8 cellular contexts compared by ENCODE assay signal in the genomic region with DNA sequence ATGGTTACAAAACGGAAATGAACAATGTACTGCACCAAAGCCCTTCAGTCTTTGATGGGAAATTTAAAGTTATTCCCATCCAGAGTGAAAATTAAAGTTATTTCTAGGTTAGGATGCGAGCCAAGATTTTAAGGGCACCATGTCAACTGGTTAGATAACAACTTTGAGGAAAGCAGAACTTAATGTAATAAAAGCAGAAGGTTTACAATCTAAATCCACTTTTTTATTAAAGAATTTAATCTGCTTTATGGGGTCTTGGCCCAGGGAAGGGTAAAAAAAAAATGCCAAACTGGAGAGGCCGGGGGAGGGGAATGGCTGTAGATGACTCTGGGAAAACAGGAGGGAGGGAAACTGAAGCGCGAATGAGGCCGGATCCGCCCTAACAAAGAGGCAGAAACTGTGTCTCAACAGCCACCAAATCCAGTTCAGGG.
DNase-seq lines count a peak whose midpoint lies in the region; ATAC-seq and TF ChIP-seq lines count a peak whose summit lies in the region.

No MANE protein-coding gene starts in this region.

- H3K4me1 Mint-ChIP-seq in endodermal cell, result peaks cover 48% of the 10 kb centered on the region
- peaks cover 68% of the 10 kb centered on the region for H3K4me1 Mint-ChIP-seq in neural crest cell

- peak overlapping the region; percentile 59 for H2AFZ ChIP-seq in PC-9

- no peaks in the 10 kb centered on the region for H3K36me3 ChIP-seq in PC-9 (ENCODE audit: low read depth)
- no peaks in the 10 kb centered on the region for H3K36me3 ChIP-seq in endodermal cell (ENCODE audit: control insufficient read depth, insufficient read depth, low read length)

- H3K27me3 ChIP-seq in PC-9 (ENCODE audit: insufficient read depth, low read depth), result no peaks in the 10 kb centered on the region
- no peaks in the 10 kb centered on the region for H3K27me3 ChIP-seq in endodermal cell (ENCODE audit: control insufficient read depth, insufficient read depth, low read length, poor library complexity, severe bottlenecking)

- H3K4me1 ChIP-seq in PC-9 (replicated peaks; ENCODE audit: insufficient read depth), result peaks cover 40% of the 10 kb centered on the region
- peaks cover 11% of the 10 kb centered on the region for H3K4me1 ChIP-seq in endodermal cell (ENCODE audit: control insufficient read depth, insufficient read depth, low read length)

- H3K4me2 ChIP-seq in PC-9, result peak overlapping the region; percentile 58

- no peaks in the 10 kb centered on the region for H4K20me1 ChIP-seq in PC-9 (ENCODE audit: insufficient read depth)

- DNase-seq in PC-9, result no peak
- DNase-seq in endodermal cell, result no peak
- no peak for DNase-seq in neural crest cell (ENCODE audit: low read depth, low spot score)
- no peak for DNase-seq in NCI-H1436 treated with DMSO at 0.1 percent for 48 hours (lab: John Stamatoyannopoulos, UW)
- no peak for DNase-seq in ACHN
- no peak for DNase-seq in H4 (ENCODE audit: low spot score)

- intact Hi-C loops in PC-9 (cut with micrococcal nuclease; ENCODE audit: unreplicated experiment), result loop anchor here (1.0 kb wide), 1 partner anchor 128 kb away; no protein-coding TSS in a partner anchor

- BruUV-seq in PC-9 (replicated peaks; lab: Mats Ljungman, UMichigan), result no TSS peak

- no peaks in the 10 kb centered on the region for H3K9me2 ChIP-seq in PC-9 (ENCODE audit: insufficient read depth)

- H3K9me3 Mint-ChIP-seq in endodermal cell (peaks cover 40% of the 10 kb centered on the region), neural crest cell (peaks cover 19% of the 10 kb centered on the region)

- in situ Hi-C loops in ACHN (cut with HindIII; ENCODE audit: low pct_ligation_motif_present, low pct_unique_long_range_greater_than_20kb, low sequenced_read_pairs), result no loop called here

- peak overlapping the region; percentile 63 for H3K9ac ChIP-seq in endodermal cell (ENCODE audit: extremely low read depth, low read length, poor library complexity, severe bottlenecking)

- POLR2A ChIA-PET in PC-9 (lab: Charles Lee; ENCODE audit: unreplicated experiment), result interaction anchor here (1.0 kb wide), 1 partner anchor 108 kb away, joined by 11 read pairs; the partner anchor contains the start of gene ATF7IP

- TF ChIP-seq CTCF in C4-2B (conservative IDR thresholded peaks at IDR 0.05), result no peak
- no peak for TF ChIP-seq CTCF in PC-9 (conservative IDR thresholded peaks at IDR 0.05)
- no peak for TF ChIP-seq CTCF in endodermal cell (conservative IDR thresholded peaks at IDR 0.05)
- TF ChIP-seq CTCF in neural crest cell (conservative IDR thresholded peaks at IDR 0.05), result no peak

- 31 to 32% methylated on average over 6 to 7 of the region's 7 CpGs for WGBS in endodermal cell (ENCODE audit: insufficient coverage in 1 of 2, insufficient read length in 1 of 2), 2 experiments

- H3K27ac ChIP-seq in C4-2B (peak overlapping the region; percentile 61), PC-9 (peak overlapping the region; percentile 93), endodermal cell (ENCODE audit: low read depth, low read length) (peak overlapping the region; percentile 96)

- H3K9me3 ChIP-seq in PC-9 (ENCODE audit: insufficient read depth, low read depth) (no peaks in the 10 kb centered on the region), endodermal cell (ENCODE audit: control insufficient read depth, low read length) (peaks cover 28% of the 10 kb centered on the region)

- peaks cover 19% of the 10 kb centered on the region for H3F3A ChIP-seq in PC-9 (ENCODE audit: insufficient read depth, low read depth)

- no peaks in the 10 kb centered on the region for H3K27me3 Mint-ChIP-seq in endodermal cell (ENCODE audit: insufficient read depth)
- peaks cover 5% of the 10 kb centered on the region for H3K27me3 Mint-ChIP-seq in neural crest cell (ENCODE audit: low read depth)

- H3K79me2 ChIP-seq in PC-9 (ENCODE audit: low read depth), result no peaks in the 10 kb centered on the region

- H3K4me3 Mint-ChIP-seq in endodermal cell (peak overlapping the region; percentile 20), neural crest cell (peak overlapping the region; percentile 87)

- CTCF ChIA-PET in PC-9 (lab: Charles Lee), result interaction anchor here (0.7 to 1.0 kb wide), 4 partner anchors 19 to 128 kb away, joined by 3 to 4 read pairs (median 4); partner anchors contain the start of gene ATF7IP

- peak overlapping the region; percentile 36; the same call in 1 of the 2 replicates for H3K4me3 ChIP-seq in PC-9
- H3K4me3 ChIP-seq in endodermal cell (ENCODE audit: low read length), result peak overlapping the region; percentile 68

- ATAC-seq in GM19455 (IDR thresholded peaks at IDR 0.05; ENCODE audit: unreplicated experiment), result no peak

- peak overlapping the region; percentile 98 for H3K27ac Mint-ChIP-seq in endodermal cell
- H3K27ac Mint-ChIP-seq in neural crest cell (ENCODE audit: unreplicated experiment), result peak overlapping the region; percentile 99

- H3K36me3 Mint-ChIP-seq in endodermal cell (ENCODE audit: low read depth), result peaks cover 9% of the 10 kb centered on the region
- H3K36me3 Mint-ChIP-seq in neural crest cell (ENCODE audit: low read depth), result peaks cover 28% of the 10 kb centered on the region
